26 cellular contexts compared by ENCODE assay signal in genomic region chr4:112223956-112224355, GRCh38.
"Had no signal": no experiment of that assay in that cellular context is flagged by ENCODE, and none has a peak within 500 bp of the region (broad histone marks: within the 10 kb centered on the region; RNA-seq: fewer than 3 reads in every experiment).

No MANE protein-coding gene starts in this region.

- H3K4me1 ChIP-seq: esophagus squamous epithelium, gastroesophageal sphincter, heart right ventricle had no signal

- H3K4me3 ChIP-seq: esophagus squamous epithelium, gastroesophageal sphincter, heart right ventricle had no signal

- H3K27ac ChIP-seq: brain microvascular endothelial cell, epithelial cell of prostate, esophagus squamous epithelium, gastroesophageal sphincter, heart right ventricle had no signal

- DNase-seq: activated CD4-positive, alpha-beta memory T cell treated with anti-CD3 and anti-CD28 coated beads, Interleukin-2, amount 10 ng/mL, durations not matched to agents 7 days and 5 days; activated CD4-positive, alpha-beta T cell treated with anti-CD3 and anti-CD28 coated beads for 36 hours; activated CD4-positive, alpha-beta T cell treated with anti-CD3 and anti-CD28 coated beads, Interleukin-2, amount 10 ng/mL, durations not matched to agents 24 days and 14 days; activated CD4-positive, CD25-positive, alpha-beta regulatory T cell; activated CD4-positive, CD25-positive, alpha-beta regulatory T cell treated with anti-CD3 and anti-CD28 coated beads, Interleukin-2, amount 50 U/mL, for 72 hours; activated CD8-positive, alpha-beta memory T cell treated with anti-CD3 and anti-CD28 coated beads, Interleukin-2, amount 50 U/mL, for 48 hours; activated gamma-delta T cell; activated naive CD4-positive, alpha-beta T cell; activated naive CD4-positive, alpha-beta T cell treated with anti-CD3 and anti-CD28 coated beads, Interleukin-2, amount 50 U/mL, for 16 hours; activated T-cell treated with anti-CD3 and anti-CD28 coated beads for 4 hours; activated T-cell treated with anti-CD3 and anti-CD28 coated beads, Interleukin-2, amount 50 U/mL, for 24 hours; activated T-cell treated with anti-CD3 and anti-CD28 coated beads, Interleukin-2, amount 50 U/mL, for 72 hours; amniotic stem cell; anterior cingulate cortex; brain microvascular endothelial cell; cortex of kidney; dermis blood vessel endothelial cell; effector CD8-positive, alpha-beta T cell; esophagus squamous epithelium; foreskin melanocyte; heart right ventricle; T-helper 1 cell; T-helper 17 cell; T1000 had no signal

- H3K27me3 ChIP-seq: brain microvascular endothelial cell, esophagus squamous epithelium had no signal

- H3K9me3 ChIP-seq: esophagus squamous epithelium, gastroesophageal sphincter, heart right ventricle had no signal

- H3K36me3 ChIP-seq: brain microvascular endothelial cell, esophagus squamous epithelium, gastroesophageal sphincter, heart right ventricle had no signal

- ATAC-seq: activated CD4-positive, alpha-beta T cell treated with anti-CD3 and anti-CD28 coated beads for 36 hours; activated T-cell treated with anti-CD3 and anti-CD28 coated beads, Interleukin-2, amount 50 U/mL, for 72 hours; gastroesophageal sphincter; heart right ventricle; T-helper 17 cell had no signal
